In genomic region chr14:101537286-101537685, GRCh38 we compare ENCODE assay signal across 19 cellular contexts. TPM values are rescaled to one million over a fixed set of nuclear protein-coding genes. Genes with fewer than 3 reads are reported as not detected.
DNase-seq lines count a peak whose midpoint lies in the region; ATAC-seq, FAIRE-seq and TF ChIP-seq lines count a peak whose summit lies in the region.
"Had no signal": no experiment of that assay in that cellular context is flagged by ENCODE, and none has a peak within 500 bp of the region (broad histone marks: within the 10 kb centered on the region; RNA-seq: fewer than 3 reads in every experiment).

No MANE protein-coding gene starts in this region.

- no peak overlapping the region for H3K27ac ChIP-seq in GM12878 (ENCODE audit: control insufficient read depth, insufficient read depth)
- H3K27ac ChIP-seq: 22Rv1, HL-60 had no signal

- in situ Hi-C loops in GM12878 (cut with MboI): no loop called here

- SMC1A ChIA-PET in GM12878 (lab: Charles Lee; ENCODE audit: uncharacterized antibody, unreplicated experiment): no interaction called here

- H3K4me3 Mint-ChIP-seq in activated naive CD4-positive, alpha-beta T cell treated with anti-CD3 and anti-CD28 coated beads, Interleukin-2, amount 50 U/mL, for 24 hours: no peak overlapping the region
- no peak overlapping the region for H3K4me3 Mint-ChIP-seq in neural crest cell
- H3K4me3 Mint-ChIP-seq: CD4-positive, CD25-positive, alpha-beta regulatory T cell had no signal

- no peaks in the 10 kb centered on the region for H3K36me3 Mint-ChIP-seq in activated naive CD4-positive, alpha-beta T cell treated with anti-CD3 and anti-CD28 coated beads, Interleukin-2, amount 50 U/mL, for 24 hours
- H3K36me3 Mint-ChIP-seq in activated naive CD4-positive, alpha-beta T cell treated with anti-CD3 and anti-CD28 coated beads, Interleukin-2, amount 50 U/mL, for 72 hours: no peaks in the 10 kb centered on the region
- no peaks in the 10 kb centered on the region for H3K36me3 Mint-ChIP-seq in neural crest cell (ENCODE audit: low read depth)
- H3K36me3 Mint-ChIP-seq: CD4-positive, CD25-positive, alpha-beta regulatory T cell had no signal

- no peak overlapping the region for H3K4me3 ChIP-seq in GM12878
- H3K4me3 ChIP-seq: HAP-1 had no signal

- H3K27me3 ChIP-seq in GM12878 (replicated peaks in 1 of 2; ENCODE audit: control insufficient read depth in 2 of 2, insufficient read depth in 2 of 2, low read length in 1 of 2): peaks cover 0 to 3% of the 10 kb centered on the region in 2 experiments; a peak in 2 of 4 replicates

- H3K4me1 Mint-ChIP-seq in activated naive CD4-positive, alpha-beta T cell treated with anti-CD3 and anti-CD28 coated beads, Interleukin-2, amount 50 U/mL, for 24 hours: peaks cover 20% of the 10 kb centered on the region
- peaks cover 9% of the 10 kb centered on the region for H3K4me1 Mint-ChIP-seq in neural crest cell

- no peak for ATAC-seq in activated naive CD4-positive, alpha-beta T cell treated with anti-CD3 and anti-CD28 coated beads, Interleukin-2, amount 50 U/mL, for 72 hours
- ATAC-seq in GM12878 (no peak), HG02884 (IDR thresholded peaks at IDR 0.05; ENCODE audit: unreplicated experiment) (no peak)

- WGBS in GM12878 (ENCODE audit: insufficient coverage, insufficient replicate concordance, low lambda C conversion rate, missing lambda C conversion rate): 10% methylated on average over 7 of the region's 7 CpGs

- H4K20me1 ChIP-seq in GM12878 (ENCODE audit: control insufficient read depth, insufficient read depth): no peaks in the 10 kb centered on the region

- H2AFZ ChIP-seq in GM12878 (ENCODE audit: control insufficient read depth, low read depth, low read length): no peak overlapping the region

- FAIRE-seq in GM12878 (lab: Jason Lieb, UNC): no peak
- FAIRE-seq: GM12891 had no signal

- peaks cover 4% of the 10 kb centered on the region for H3K27me3 Mint-ChIP-seq in activated naive CD4-positive, alpha-beta T cell treated with anti-CD3 and anti-CD28 coated beads, Interleukin-2, amount 50 U/mL, for 24 hours
- H3K27me3 Mint-ChIP-seq in neural crest cell (ENCODE audit: low read depth): no peaks in the 10 kb centered on the region

- no peak overlapping the region for H3K4me2 ChIP-seq in GM12878 (ENCODE audit: control insufficient read depth, insufficient read depth)

- no TSS peak for BruUV-seq in GM12878 (replicated peaks; lab: Mats Ljungman, UMichigan)

- intact Hi-C loops in GM12878 (cut with micrococcal nuclease; ENCODE audit: unreplicated experiment): no loop called here

- H3K9me3 Mint-ChIP-seq in activated naive CD4-positive, alpha-beta T cell treated with anti-CD3 and anti-CD28 coated beads, Interleukin-2, amount 50 U/mL, for 24 hours: no peaks in the 10 kb centered on the region
- no peaks in the 10 kb centered on the region for H3K9me3 Mint-ChIP-seq in activated naive CD4-positive, alpha-beta T cell treated with anti-CD3 and anti-CD28 coated beads, Interleukin-2, amount 50 U/mL, for 72 hours
- H3K9me3 Mint-ChIP-seq in neural crest cell: no peaks in the 10 kb centered on the region
- H3K9me3 Mint-ChIP-seq: CD4-positive, CD25-positive, alpha-beta regulatory T cell had no signal

- H3K36me3 ChIP-seq in GM12878 (ENCODE audit: control insufficient read depth in 2 of 2, insufficient read depth in 2 of 2, low read length in 1 of 2): no peaks in the 10 kb centered on the region
- H3K36me3 ChIP-seq: HAP-1 had no signal

- H3K27ac Mint-ChIP-seq in activated naive CD4-positive, alpha-beta T cell treated with anti-CD3 and anti-CD28 coated beads, Interleukin-2, amount 50 U/mL, for 24 hours: peak overlapping the region; percentile 35
- no peak overlapping the region for H3K27ac Mint-ChIP-seq in activated naive CD4-positive, alpha-beta T cell treated with anti-CD3 and anti-CD28 coated beads, Interleukin-2, amount 50 U/mL, for 72 hours
- H3K27ac Mint-ChIP-seq in neural crest cell (ENCODE audit: unreplicated experiment): peak overlapping the region; percentile 92
- H3K27ac Mint-ChIP-seq: CD4-positive, CD25-positive, alpha-beta regulatory T cell had no signal

- TF ChIP-seq CTCF in GM12878 (IDR thresholded peaks at IDR 0.05 in 2 of 3, conservative IDR thresholded peaks at IDR 0.05 in 1 of 3; ENCODE audit: control insufficient read depth in 2 of 3, extremely low read depth in 1 of 3, insufficient read depth in 1 of 3, low read depth in 3 of 3, low read length in 3 of 3) (no peak), neural crest cell (conservative IDR thresholded peaks at IDR 0.05) (no peak)

- RAD21 ChIA-PET in GM12878 (lab: Charles Lee; ENCODE audit: unreplicated experiment): no interaction called here

- TF ChIP-seq RAD21 in GM12878 (IDR thresholded peaks at IDR 0.05; ENCODE audit: insufficient read depth, low read depth, low read length): no peak

- H3K4me1 ChIP-seq in GM12878 (ENCODE audit: control insufficient read depth, insufficient read depth, low read length): no peaks in the 10 kb centered on the region
- H3K4me1 ChIP-seq: HAP-1 had no signal

- DNase-seq in activated naive CD4-positive, alpha-beta T cell treated with anti-CD3 and anti-CD28 coated beads, Interleukin-2, amount 50 U/mL, for 72 hours (ENCODE audit: low spot score in 2 of 2): no peak
- no peak for DNase-seq in GM12878 (ENCODE audit: low read depth, low spot score)
- no peak for DNase-seq in neural crest cell (ENCODE audit: low read depth, low spot score)
- DNase-seq in NCI-H187 treated with DMSO at 0.1 percent for 48 hours (lab: John Stamatoyannopoulos, UW): no peak
- no peak for DNase-seq in activated CD4-positive, CD25-positive, alpha-beta regulatory T cell (lab: John Stamatoyannopoulos, UW)
- DNase-seq: CD4-positive, CD25-positive, alpha-beta regulatory T cell; DMS 273 treated with DMSO at 0.1 percent for 48 hours; DMS79; GOT3; KBM-7 had no signal

- TF ChIP-seq POLR2A in GM12878 (IDR thresholded peaks at IDR 0.05; ENCODE audit: low read depth, low read length): no peak

- H3K9me3 ChIP-seq in GM12878 (replicated peaks; ENCODE audit: control insufficient read depth, insufficient read depth, low read length): no peaks in the 10 kb centered on the region
- H3K9me3 ChIP-seq: HAP-1 had no signal

- CTCF ChIA-PET in GM12878 (lab: Yijun Ruan, JAX): no interaction called here

- POLR2A ChIA-PET in GM12878 (lab: Charles Lee): no interaction called here

- no peak for TF ChIP-seq EP300 in GM12878 (IDR thresholded peaks at IDR 0.05; ENCODE audit: borderline replicate concordance in 1 of 2, control insufficient read depth in 1 of 2, low read depth in 2 of 2, low read length in 2 of 2)

- H3K9ac ChIP-seq in GM12878 (ENCODE audit: control insufficient read depth, insufficient read depth, low read length): no peak overlapping the region

- no peaks in the 10 kb centered on the region for H3K79me2 ChIP-seq in GM12878 (ENCODE audit: control insufficient read depth, insufficient read depth, low read length)

TF ChIP-seq in GM12878, 131 proteins besides CTCF, POLR2A, EP300 and RAD21 (continues in another document):
- no peak for TF ChIP-seq BCLAF1 (IDR thresholded peaks at IDR 0.05)
- no peak for TF ChIP-seq NFXL1 (IDR thresholded peaks at IDR 0.05; ENCODE audit: borderline replicate concordance)

RNA-seq across cellular contexts. Expression of gene DIO3, which starts 24.0 kb away (rescaled TPM):
- not detected for total RNA-seq in activated naive CD4-positive, alpha-beta T cell treated with anti-CD3 and anti-CD28 coated beads, Interleukin-2, amount 50 U/mL, for 72 hours
- not detected in 2 replicates for total RNA-seq in GM12878 (2013; cell fraction: nucleolus; rRNA removed)
- not detected in 2 replicates for total RNA-seq in GM12878 (2014; rRNA removed)
- total RNA-seq in GM12878 (2014; rRNA removed; fragmentation: Illumina TruSeq; extraction: Trizol): not detected in 2 replicates
- total RNA-seq in GM12878 (2021): not detected in 2 replicates
- polyA plus RNA-seq in GM12878 (2011; ENCODE audit: low read depth): not detected
- not detected in 2 replicates for polyA plus RNA-seq in GM12878 (2011; rRNA removed)
- not detected in 2 replicates for polyA plus RNA-seq in GM12878 (2011; cell fraction: cytosol; rRNA removed)
- not detected in 2 replicates for polyA plus RNA-seq in GM12878 (2011; cell fraction: nucleus; rRNA removed)
- polyA plus RNA-seq in GM12878 (2012): not detected in 2 replicates
- not detected in 2 replicates for polyA plus RNA-seq in GM12878 (2014; fragmentation: Illumina TruSeq; extraction: Trizol)
- polyA plus RNA-seq in GM12878 (2014; fragmentation: Nextera tagmentation; extraction: Ambion mirVana): not detected
- polyA plus RNA-seq in GM12878 (2014; rRNA removed): not detected in 2 replicates
- not detected for polyA plus RNA-seq in GM12878 (2016; fragmentation: Nextera tagmentation; extraction: Ambion mirVana)
- polyA minus RNA-seq in GM12878 (2011; rRNA and poly(A)+ RNA removed): not detected in 2 replicates
- polyA minus RNA-seq in GM12878 (2011; cell fraction: cytosol; rRNA and poly(A)+ RNA removed): not detected in 2 replicates
- not detected in 2 replicates for polyA minus RNA-seq in GM12878 (2011; cell fraction: nucleus; rRNA and poly(A)+ RNA removed)
- 0.36 and 0.51 TPM in 2 replicates for total RNA-seq in neural crest cell
- total RNA-seq: A673; CD4-positive, CD25-positive, alpha-beta regulatory T cell; G401 had no signal
- polyA plus RNA-seq: BJ; CD4-positive, CD25-positive, alpha-beta regulatory T cell had no signal

Comparison
In these comparisons a context has a peak if more than half of its experiments do, and no peak if none do; other contexts are left out.
1. H3K27ac Mint-ChIP-seq: peak in activated naive CD4-positive, alpha-beta T cell treated with anti-CD3 and anti-CD28 coated beads, Interleukin-2, amount 50 U/mL, for 24 hours (single experiment) and neural crest cell (single experiment); none in activated naive CD4-positive, alpha-beta T cell treated with anti-CD3 and anti-CD28 coated beads, Interleukin-2, amount 50 U/mL, for 72 hours (0 of 2).